Comparison of ENCODE assay signal across 15 cellular contexts in genomic region chr18:31225668-31226067, GRCh38.
DNase-seq lines count a peak whose midpoint lies in the region; ATAC-seq and TF ChIP-seq lines count a peak whose summit lies in the region.
"Had no signal": no experiment of that assay in that cellular context is flagged by ENCODE, and none has a peak within 500 bp of the region (broad histone marks: within the 10 kb centered on the region; RNA-seq: fewer than 3 reads in every experiment).

No MANE protein-coding gene starts in this region.

- no peaks in the 10 kb centered on the region for H4K20me1 ChIP-seq in HCT116 (ENCODE audit: insufficient read depth)

- DNase-seq in HCT116 (ENCODE audit: low read depth, low spot score) (no peak), brain pericyte (ENCODE audit: low read depth, low spot score) (peak; percentile 15), iPS DF 6.9 (ENCODE audit: low read depth, low spot score) (peak; percentile 35), endothelial cell (ENCODE audit: low spot score) (no peak), C1 segment of cervical spinal cord (lab: John Stamatoyannopoulos, UW) (no peak)
- no peak for DNase-seq in activated CD4-positive, alpha-beta T cell treated with anti-CD3 and anti-CD28 coated beads, Interleukin-2, amount 10 ng/mL, durations not matched to agents 7 days and 5 days
- DNase-seq: activated naive CD8-positive, alpha-beta T cell treated with anti-CD3 and anti-CD28 coated beads, Interleukin-2, amount 10 ng/mL, durations not matched to agents 7 days and 5 days; BE2C; effector memory CD8-positive, alpha-beta T cell; glutamatergic neuron; NCI-H2081; PC-3 had no signal

- intact Hi-C loops in HCT116 (cut with micrococcal nuclease): no loop called here

- H3K27ac Mint-ChIP-seq in activated CD4-positive, alpha-beta T cell treated with anti-CD3 and anti-CD28 coated beads, Interleukin-2, amount 10 ng/mL, durations not matched to agents 7 days and 5 days: no peak overlapping the region
- H3K27ac Mint-ChIP-seq in endothelial cell (ENCODE audit: unreplicated experiment): no peak overlapping the region
- H3K27ac Mint-ChIP-seq: activated naive CD8-positive, alpha-beta T cell treated with anti-CD3 and anti-CD28 coated beads, Interleukin-2, amount 10 ng/mL, durations not matched to agents 7 days and 5 days; effector memory CD8-positive, alpha-beta T cell had no signal

- H3K4me1 ChIP-seq in HCT116 (ENCODE audit: control insufficient read depth in 1 of 2, insufficient read depth in 2 of 2, low read length in 2 of 2) (peaks cover 17 to 31% of the 10 kb centered on the region in 2 experiments), iPS DF 6.9 (ENCODE audit: control insufficient read depth, insufficient read depth, low read length) (peaks cover 2% of the 10 kb centered on the region), parathyroid adenoma (peaks cover 35% of the 10 kb centered on the region)
- H3K4me1 ChIP-seq: BE2C had no signal

- CTCF ChIA-PET in HCT116 (lab: Charles Lee): no interaction called here
- CTCF ChIA-PET in activated CD4-positive, alpha-beta T cell treated with anti-CD3 and anti-CD28 coated beads, Interleukin-2, amount 10 ng/mL, durations not matched to agents 7 days and 5 days (lab: Charles Lee): no interaction called here

- H3K4me2 ChIP-seq in HCT116 (ENCODE audit: low read length) (peak overlapping the region; percentile 37), parathyroid adenoma (ENCODE audit: low read length) (no peak overlapping the region)

- H2AFZ ChIP-seq in HCT116 (ENCODE audit: low read depth, low read length, poor library complexity, severe bottlenecking): peak overlapping the region; percentile 82
- peak overlapping the region; percentile 83 for H2AFZ ChIP-seq in parathyroid adenoma

- no peak for TF ChIP-seq RAD21 in HCT116 (IDR thresholded peaks at IDR 0.05; ENCODE audit: low read depth)

- no peaks in the 10 kb centered on the region for H3K9me2 ChIP-seq in HCT116 (ENCODE audit: insufficient read depth)

- TF ChIP-seq CTCF in HCT116 (IDR thresholded peaks at IDR 0.05 in 2 of 3, conservative IDR thresholded peaks at IDR 0.05 in 1 of 3; ENCODE audit: borderline replicate concordance in 1 of 3, insufficient read depth in 1 of 3, low read depth in 2 of 3, low read length in 2 of 3) (no peak), parathyroid adenoma (IDR thresholded peaks at IDR 0.05) (no peak), endothelial cell (IDR thresholded peaks at IDR 0.05; ENCODE audit: unreplicated experiment) (no peak)

- H3K27me3 Mint-ChIP-seq in activated CD4-positive, alpha-beta T cell treated with anti-CD3 and anti-CD28 coated beads, Interleukin-2, amount 10 ng/mL, durations not matched to agents 7 days and 5 days: no peaks in the 10 kb centered on the region
- peaks cover 1% of the 10 kb centered on the region for H3K27me3 Mint-ChIP-seq in endothelial cell (ENCODE audit: unreplicated experiment)
- H3K27me3 Mint-ChIP-seq: activated naive CD8-positive, alpha-beta T cell treated with anti-CD3 and anti-CD28 coated beads, Interleukin-2, amount 10 ng/mL, durations not matched to agents 7 days and 5 days; effector memory CD8-positive, alpha-beta T cell had no signal

- H3K27ac ChIP-seq in HCT116 (ENCODE audit: low read depth, low read length) (0 out of 2 replicates have a peak overlapping the region, but pooled peaks have one; percentile 8), iPS DF 6.9 (ENCODE audit: low read length) (no peak overlapping the region), parathyroid adenoma (peak overlapping the region; percentile 78)

- H3K9ac ChIP-seq in HCT116 (ENCODE audit: low read length) (no peak overlapping the region), parathyroid adenoma (no peak overlapping the region)

- ATAC-seq in HCT116 (no peak), HG03045 (IDR thresholded peaks at IDR 0.05; ENCODE audit: unreplicated experiment) (no peak)
- ATAC-seq: effector memory CD8-positive, alpha-beta T cell; K562; PC-3 had no signal

- peaks cover 5% of the 10 kb centered on the region for H3K9me3 Mint-ChIP-seq in activated CD4-positive, alpha-beta T cell treated with anti-CD3 and anti-CD28 coated beads, Interleukin-2, amount 10 ng/mL, durations not matched to agents 7 days and 5 days
- no peaks in the 10 kb centered on the region for H3K9me3 Mint-ChIP-seq in endothelial cell (ENCODE audit: unreplicated experiment)

- RAD21 ChIA-PET in HCT116 (lab: Charles Lee; ENCODE audit: low non-redundant PET in 1 of 2, low total read pairs in 2 of 2, uncharacterized antibody in 2 of 2, unreplicated experiment in 2 of 2): no interaction called here

- H3K79me2 ChIP-seq in HCT116 (ENCODE audit: insufficient read depth, low read length) (no peaks in the 10 kb centered on the region), parathyroid adenoma (no peaks in the 10 kb centered on the region)

- no peak overlapping the region for H3K4me3 ChIP-seq in HCT116 (replicated peaks in 1 of 2; ENCODE audit: low read depth in 1 of 2, low read length in 2 of 2)
- H3K4me3 ChIP-seq in iPS DF 6.9 (ENCODE audit: low read length): no peak overlapping the region
- H3K4me3 ChIP-seq in parathyroid adenoma (ENCODE audit: low read depth, low read length): no peak overlapping the region
- H3K4me3 ChIP-seq: K562 had no signal

- H3K36me3 ChIP-seq in HCT116 (ENCODE audit: control insufficient read depth in 1 of 2, insufficient read depth in 2 of 2, low read length in 2 of 2) (no peaks in the 10 kb centered on the region), iPS DF 6.9 (ENCODE audit: control insufficient read depth, insufficient read depth, low read length) (no peaks in the 10 kb centered on the region), parathyroid adenoma (ENCODE audit: control insufficient read depth, insufficient read depth, low read length) (no peaks in the 10 kb centered on the region)
- H3K36me3 ChIP-seq: BE2C had no signal

- no TSS peak for BruUV-seq in HCT116 (replicated peaks; lab: Mats Ljungman, UMichigan)

- H3K9me3 ChIP-seq in HCT116 (ENCODE audit: control insufficient read depth in 1 of 2, insufficient read depth in 1 of 2, low read depth in 1 of 2, low read length in 2 of 2) (no peaks in the 10 kb centered on the region), iPS DF 6.9 (ENCODE audit: control insufficient read depth, insufficient read depth, low read length) (no peaks in the 10 kb centered on the region), parathyroid adenoma (ENCODE audit: control insufficient read depth, low read length) (no peaks in the 10 kb centered on the region)
- H3K9me3 ChIP-seq: BE2C had no signal

- H3K4me3 Mint-ChIP-seq in activated CD4-positive, alpha-beta T cell treated with anti-CD3 and anti-CD28 coated beads, Interleukin-2, amount 10 ng/mL, durations not matched to agents 7 days and 5 days: no peak overlapping the region
- no peak overlapping the region for H3K4me3 Mint-ChIP-seq in endothelial cell (ENCODE audit: unreplicated experiment)
- H3K4me3 Mint-ChIP-seq: activated naive CD8-positive, alpha-beta T cell treated with anti-CD3 and anti-CD28 coated beads, Interleukin-2, amount 10 ng/mL, durations not matched to agents 7 days and 5 days; effector memory CD8-positive, alpha-beta T cell had no signal

- no peaks in the 10 kb centered on the region for H3K27me3 ChIP-seq in HCT116 (ENCODE audit: insufficient read depth, low read length)
- H3K27me3 ChIP-seq in iPS DF 6.9 (ENCODE audit: control insufficient read depth, insufficient read depth, low read length): no peaks in the 10 kb centered on the region
- no peaks in the 10 kb centered on the region for H3K27me3 ChIP-seq in parathyroid adenoma (ENCODE audit: control insufficient read depth, insufficient read depth, low read length)
- H3K27me3 ChIP-seq: BE2C had no signal

- no peaks in the 10 kb centered on the region for H3K4me1 Mint-ChIP-seq in activated CD4-positive, alpha-beta T cell treated with anti-CD3 and anti-CD28 coated beads, Interleukin-2, amount 10 ng/mL, durations not matched to agents 7 days and 5 days
- peaks cover 4% of the 10 kb centered on the region for H3K4me1 Mint-ChIP-seq in endothelial cell (ENCODE audit: unreplicated experiment)
- H3K4me1 Mint-ChIP-seq: activated naive CD8-positive, alpha-beta T cell treated with anti-CD3 and anti-CD28 coated beads, Interleukin-2, amount 10 ng/mL, durations not matched to agents 7 days and 5 days had no signal

- POLR2A ChIA-PET in HCT116 (lab: Charles Lee): no interaction called here
- POLR2A ChIA-PET in activated CD4-positive, alpha-beta T cell treated with anti-CD3 and anti-CD28 coated beads, Interleukin-2, amount 10 ng/mL, durations not matched to agents 7 days and 5 days (lab: Charles Lee): no interaction called here

- TF ChIP-seq POLR2A in HCT116 (IDR thresholded peaks at IDR 0.05; ENCODE audit: borderline replicate concordance, extremely low read depth, insufficient read depth, insufficient read length): no peak

- H3K36me3 Mint-ChIP-seq in activated CD4-positive, alpha-beta T cell treated with anti-CD3 and anti-CD28 coated beads, Interleukin-2, amount 10 ng/mL, durations not matched to agents 7 days and 5 days (ENCODE audit: low read depth): no peaks in the 10 kb centered on the region
- H3K36me3 Mint-ChIP-seq in endothelial cell (ENCODE audit: low read depth, unreplicated experiment): no peaks in the 10 kb centered on the region
- H3K36me3 Mint-ChIP-seq: activated naive CD8-positive, alpha-beta T cell treated with anti-CD3 and anti-CD28 coated beads, Interleukin-2, amount 10 ng/mL, durations not matched to agents 7 days and 5 days had no signal

- no CpG with 5 or more reads among the region's 5 CpGs for WGBS in iPS DF 6.9 (ENCODE audit: insufficient coverage, insufficient read length)

TF ChIP-seq in HCT116, 20 proteins besides CTCF, POLR2A, EP300 and RAD21 (continues in another document):
- TF ChIP-seq ATF3 (IDR thresholded peaks at IDR 0.05): no peak
- TF ChIP-seq POLR2AphosphoS5 (IDR thresholded peaks at IDR 0.05; ENCODE audit: low read depth, low read length): no peak

Comparison
In these comparisons a context has a peak if more than half of its experiments do, and no peak if none do; other contexts are left out.
1. DNase-seq: peak in brain pericyte (single experiment) and iPS DF 6.9 (single experiment); none in HCT116 (single experiment), activated CD4-positive, alpha-beta T cell treated with anti-CD3 and anti-CD28 coated beads, Interleukin-2, amount 10 ng/mL, durations not matched to agents 7 days and 5 days (single experiment), endothelial cell (single experiment) and C1 segment of cervical spinal cord (0 of 14).